In genomic region chr2:64819774-64820688, GRCh38 we compare ENCODE assay signal across 9 cellular contexts.
A peak's percentile ranks its signal among the peaks of the same experiment; 100 is the strongest.
DNase-seq lines count a peak whose midpoint lies in the region; ATAC-seq and TF ChIP-seq lines count a peak whose summit lies in the region.
"Had no signal": no experiment of that assay in that cellular context is flagged by ENCODE, and none has a peak within 500 bp of the region (broad histone marks: within the 10 kb centered on the region; RNA-seq: fewer than 3 reads in every experiment).

No MANE protein-coding gene starts in this region.

- no peaks in the 10 kb centered on the region for H3K27me3 Mint-ChIP-seq in Caco-2 (ENCODE audit: insufficient read depth, unreplicated experiment)

- no peaks in the 10 kb centered on the region for H3K36me3 ChIP-seq in Caco-2 (ENCODE audit: control insufficient read depth, insufficient read depth, low read length)

- H3K4me1 ChIP-seq in Caco-2, result peaks cover 43% of the 10 kb centered on the region

- peaks cover 22% of the 10 kb centered on the region for H3K4me1 Mint-ChIP-seq in Caco-2 (ENCODE audit: low read depth, unreplicated experiment)
- H3K4me1 Mint-ChIP-seq: neural crest cell had no signal

- no peak overlapping the region for H3K27ac Mint-ChIP-seq in Caco-2 (ENCODE audit: unreplicated experiment)

- DNase-seq in activated gamma-delta T cell treated with Interleukin-2 at 50 U/mL for 16 hours (peak; percentile 49), activated gamma-delta T cell (lab: John Stamatoyannopoulos, UW) (no peak), activated T-cell treated with anti-CD3 and anti-CD28 coated beads for 1 hour (ENCODE audit: low read depth) (peak; percentile 26), sciatic nerve (ENCODE audit: low spot score) (no peak), NCI-H524 treated with DMSO at 0.1 percent for 48 hours (lab: John Stamatoyannopoulos, UW) (no peak), Caco-2 (no peak), Right ventricle myocardium inferior (ENCODE audit: missing footprints) (no peak)

- H3K4me3 ChIP-seq in Caco-2 (ENCODE audit: low read depth, low read length), result no peak overlapping the region

- POLR2A ChIA-PET in Caco-2 (lab: Charles Lee), result no interaction called here

- CTCF ChIA-PET in Caco-2 (lab: Charles Lee), result no interaction called here

- ATAC-seq in HG03432 (IDR thresholded peaks at IDR 0.05; ENCODE audit: unreplicated experiment) (peak; percentile 89), sciatic nerve (peak; percentile 55), Right ventricle myocardium inferior (no peak)

- intact Hi-C loops in sciatic nerve (cut with DNase I), result no loop called here
- intact Hi-C loops in Caco-2 (cut with micrococcal nuclease; ENCODE audit: unreplicated experiment), result loop anchor here (5.0 kb wide), 1 partner anchor 53 kb away; no protein-coding TSS in a partner anchor
- intact Hi-C loops in Right ventricle myocardium inferior (cut with DNase I), result no loop called here

- no peaks in the 10 kb centered on the region for H3K9me3 Mint-ChIP-seq in Caco-2 (ENCODE audit: unreplicated experiment)
- H3K9me3 Mint-ChIP-seq: neural crest cell had no signal

- no TSS peak for BruUV-seq in Caco-2 (replicated peaks; lab: Mats Ljungman, UMichigan)

- H3K27me3 ChIP-seq in Caco-2 (replicated peaks; ENCODE audit: control insufficient read depth, insufficient read depth, low read length), result no peaks in the 10 kb centered on the region

- H3K4me3 Mint-ChIP-seq in Caco-2 (ENCODE audit: unreplicated experiment), result no peak overlapping the region
- H3K4me3 Mint-ChIP-seq: neural crest cell had no signal

- no peak for TF ChIP-seq CTCF in Caco-2 (IDR thresholded peaks at IDR 0.05; ENCODE audit: insufficient read depth in 1 of 2, low read depth in 1 of 2, low read length in 1 of 2, severe bottlenecking in 1 of 2, unreplicated experiment in 1 of 2)

- H3K36me3 Mint-ChIP-seq in Caco-2 (ENCODE audit: insufficient read depth, unreplicated experiment), result no peaks in the 10 kb centered on the region

- no peaks in the 10 kb centered on the region for H3K9me3 ChIP-seq in Caco-2

Comparison
In these comparisons a context has a peak if more than half of its experiments do, and no peak if none do; other contexts are left out.
1. DNase-seq: peak in activated gamma-delta T cell treated with Interleukin-2 at 50 U/mL for 16 hours (single experiment) and activated T-cell treated with anti-CD3 and anti-CD28 coated beads for 1 hour (single experiment); none in activated gamma-delta T cell (single experiment), sciatic nerve (single experiment), NCI-H524 treated with DMSO at 0.1 percent for 48 hours (single experiment), Caco-2 (0 of 2) and Right ventricle myocardium inferior (single experiment).